Comparison of ENCODE assay signal across 20 cellular contexts in genomic region chr10:96222908-96223307, GRCh38. TPM values are rescaled to one million over a fixed set of nuclear protein-coding genes. Genes with fewer than 3 reads are reported as not detected.
A peak's percentile ranks its signal among the peaks of the same experiment; 100 is the strongest.
DNase-seq lines count a peak whose midpoint lies in the region; ATAC-seq, FAIRE-seq and TF ChIP-seq lines count a peak whose summit lies in the region.
"Had no signal": no experiment of that assay in that cellular context is flagged by ENCODE, and none has a peak within 500 bp of the region (broad histone marks: within the 10 kb centered on the region; RNA-seq: fewer than 3 reads in every experiment).

No MANE protein-coding gene starts in this region.

- no peak overlapping the region for H3K9ac ChIP-seq in H1 (replicated peaks in 1 of 4; ENCODE audit: extremely low read depth in 1 of 4, low read depth in 3 of 4, low read length in 3 of 4)
- H3K9ac ChIP-seq in neuronal stem cell (ENCODE audit: low read depth, low read length, poor library complexity), result no peak overlapping the region

- ATAC-seq in GM23338, result no peak
- ATAC-seq in stimulated activated memory B cell treated with anti-CD40 and anti-IgM and Interleukin-4, amounts not matched to agents 10 μg/mL and 1 μg/mL and 100 μg/mL, for 72 hours, result no peak

- no peaks in the 10 kb centered on the region for H3K27me3 ChIP-seq in GM23338 (ENCODE audit: insufficient read depth)
- no peaks in the 10 kb centered on the region for H3K27me3 ChIP-seq in H1 (replicated peaks in 1 of 4; ENCODE audit: control insufficient read depth in 3 of 4, extremely low read depth in 1 of 4, insufficient read depth in 3 of 4, low read length in 3 of 4)
- H3K27me3 ChIP-seq in neuronal stem cell (ENCODE audit: control insufficient read depth in 3 of 3, insufficient read depth in 3 of 3, low read depth in 1 of 3, low read length in 3 of 3), result peaks cover 0 to 16% (median 0%) of the 10 kb centered on the region in 3 experiments

- peak overlapping the region; percentile 96 for H2BK20ac ChIP-seq in H1 (ENCODE audit: low read length)

- H3K9me3 ChIP-seq in OCI-LY7 (ENCODE audit: low read length) (no peaks in the 10 kb centered on the region), H1 (ENCODE audit: insufficient read depth in 2 of 2, low read depth in 1 of 2, low read length in 1 of 2) (no peaks in the 10 kb centered on the region), neuronal stem cell (replicated peaks in 1 of 2; ENCODE audit: control insufficient read depth in 2 of 2, insufficient read depth in 1 of 2, low read depth in 1 of 2, low read length in 2 of 2) (no peaks in the 10 kb centered on the region)

- H4K5ac ChIP-seq in H1 (ENCODE audit: insufficient read length, low read depth, low read length), result peak overlapping the region; percentile 39

- H4K91ac ChIP-seq in H1 (replicated peaks; ENCODE audit: insufficient read length, low read length) (peak overlapping the region; percentile 94), neuronal stem cell (ENCODE audit: low read depth, low read length, poor library complexity) (no peak overlapping the region)

- no peak overlapping the region for H3K4me3 Mint-ChIP-seq in GM23338
- no peak overlapping the region for H3K4me3 Mint-ChIP-seq in stimulated activated memory B cell treated with anti-CD40 and anti-IgM and Interleukin-4, amounts not matched to agents 10 μg/mL and 1 μg/mL and 100 μg/mL, for 72 hours
- H3K4me3 Mint-ChIP-seq: CD4-positive, alpha-beta memory T cell; IgD-negative memory B cell had no signal

- H3K27ac Mint-ChIP-seq in GM23338, result no peak overlapping the region
- peak overlapping the region; percentile 58 for H3K27ac Mint-ChIP-seq in stimulated activated memory B cell treated with anti-CD40 and anti-IgM and Interleukin-4, amounts not matched to agents 10 μg/mL and 1 μg/mL and 100 μg/mL, for 72 hours
- H3K27ac Mint-ChIP-seq: CD4-positive, alpha-beta memory T cell had no signal

- H3K4me1 ChIP-seq in GM23338 (ENCODE audit: insufficient read depth) (peaks cover 29% of the 10 kb centered on the region), OCI-LY7 (ENCODE audit: insufficient read depth, low read length, poor library complexity, severe bottlenecking) (peaks cover 17% of the 10 kb centered on the region), H1 (replicated peaks in 1 of 4; ENCODE audit: control insufficient read depth in 3 of 4, insufficient read depth in 4 of 4, low read length in 3 of 4) (peaks cover 9 to 22% (median 12%) of the 10 kb centered on the region in 4 experiments; a peak in 6 of 7 replicates), neuronal stem cell (ENCODE audit: control insufficient read depth in 2 of 2, insufficient read depth in 1 of 2, low read depth in 1 of 2, low read length in 2 of 2) (no peaks in the 10 kb centered on the region)

- intact Hi-C loops in OCI-LY7 (cut with micrococcal nuclease; ENCODE audit: unreplicated experiment), result no loop called here

- H2BK12ac ChIP-seq in H1 (ENCODE audit: low read depth, low read length), result peak overlapping the region; percentile 95; the same call in 1 of the 2 replicates
- no peak overlapping the region for H2BK12ac ChIP-seq in neuronal stem cell (ENCODE audit: low read length)

- no peak for TF ChIP-seq POLR2A in H1 (IDR thresholded peaks at IDR 0.05; ENCODE audit: control extremely low read depth in 1 of 2, low read depth in 2 of 2, low read length in 2 of 2)

- H4K8ac ChIP-seq in H1 (ENCODE audit: extremely low read depth, insufficient read depth, low read length) (no peak overlapping the region), neuronal stem cell (ENCODE audit: low read depth, low read length) (no peak overlapping the region)

- TF ChIP-seq EP300 in H1 (IDR thresholded peaks at IDR 0.05; ENCODE audit: borderline replicate concordance in 1 of 2, low read depth in 2 of 2, low read length in 2 of 2), result no peak

- peak overlapping the region; percentile 88 for H3K4ac ChIP-seq in H1 (replicated peaks; ENCODE audit: insufficient read length, low read depth, low read length)
- H3K4ac ChIP-seq in neuronal stem cell (ENCODE audit: low read length), result no peak overlapping the region

- H3K18ac ChIP-seq in H1 (ENCODE audit: extremely low read depth, low read length), result peak overlapping the region; percentile 73; the same call in 1 of the 2 replicates
- H3K18ac ChIP-seq in neuronal stem cell (ENCODE audit: low read length), result no peak overlapping the region

- no peak for FAIRE-seq in H1 (lab: Jason Lieb, UNC)
- FAIRE-seq: A204.1, H54, HTR-8/SVneo had no signal

- H2AK5ac ChIP-seq in H1 (ENCODE audit: low read depth, low read length), result no peak overlapping the region
- no peak overlapping the region for H2AK5ac ChIP-seq in neuronal stem cell (ENCODE audit: low read depth, low read length)

- no peak overlapping the region for H3K14ac ChIP-seq in H1 (ENCODE audit: insufficient read length)
- no peak overlapping the region for H3K14ac ChIP-seq in neuronal stem cell (ENCODE audit: low read length)

- H3F3A ChIP-seq in GM23338 (replicated peaks; ENCODE audit: low read depth), result peaks cover 8% of the 10 kb centered on the region; the same call in 1 of the 2 replicates

- H3K9me3 Mint-ChIP-seq in GM23338, result no peaks in the 10 kb centered on the region
- no peaks in the 10 kb centered on the region for H3K9me3 Mint-ChIP-seq in stimulated activated memory B cell treated with anti-CD40 and anti-IgM and Interleukin-4, amounts not matched to agents 10 μg/mL and 1 μg/mL and 100 μg/mL, for 72 hours
- H3K9me3 Mint-ChIP-seq: CD4-positive, alpha-beta memory T cell; IgD-negative memory B cell had no signal

- H4K20me1 ChIP-seq in GM23338 (replicated peaks; ENCODE audit: insufficient read depth) (no peaks in the 10 kb centered on the region), OCI-LY7 (ENCODE audit: insufficient read depth, low read length) (no peaks in the 10 kb centered on the region), H1 (replicated peaks in 1 of 2; ENCODE audit: control insufficient read depth in 1 of 2, insufficient read depth in 2 of 2, low read length in 2 of 2) (no peaks in the 10 kb centered on the region)

- no peak for TF ChIP-seq RAD21 in H1 (IDR thresholded peaks at IDR 0.05 in 1 of 2, conservative IDR thresholded peaks at IDR 0.05 in 1 of 2; ENCODE audit: low read depth in 2 of 2, low read length in 2 of 2)

- DNase-seq in GM23338 (ENCODE audit: low spot score) (no peak), OCI-LY7 (ENCODE audit: low spot score) (no peak), H1 (ENCODE audit: low read depth in 1 of 2, low spot score in 2 of 2) (no peak), A172 (ENCODE audit: low spot score) (no peak), neuronal stem cell (ENCODE audit: low spot score) (no peak)
- DNase-seq in effector CD8-positive, alpha-beta T cell (lab: John Stamatoyannopoulos, UW), result no peak
- DNase-seq: ACHN; CD4-positive, alpha-beta memory T cell; DMS153; DMS79 treated with DMSO at 0.1 percent for 48 hours; GF-D8; HCEC 1CT; KG1 had no signal

- H3K56ac ChIP-seq in H1 (replicated peaks; ENCODE audit: insufficient read length, low read depth, low read length), result peak overlapping the region; percentile 17

- peaks cover 9% of the 10 kb centered on the region for H3K27me3 Mint-ChIP-seq in GM23338 (ENCODE audit: insufficient read depth, low read depth, poor library complexity)
- H3K27me3 Mint-ChIP-seq in stimulated activated memory B cell treated with anti-CD40 and anti-IgM and Interleukin-4, amounts not matched to agents 10 μg/mL and 1 μg/mL and 100 μg/mL, for 72 hours, result no peaks in the 10 kb centered on the region
- H3K27me3 Mint-ChIP-seq: IgD-negative memory B cell had no signal

- no peak overlapping the region; the same call in 1 of the 2 replicates for H2BK15ac ChIP-seq in H1 (ENCODE audit: low read length)
- no peak overlapping the region for H2BK15ac ChIP-seq in neuronal stem cell (ENCODE audit: low read length)

- peak overlapping the region; percentile 56; the same call in 1 of the 2 replicates for H2AFZ ChIP-seq in GM23338
- no peak overlapping the region for H2AFZ ChIP-seq in OCI-LY7 (ENCODE audit: low read length)
- H2AFZ ChIP-seq in H1 (ENCODE audit: low read length), result no peak overlapping the region
- no peak overlapping the region for H2AFZ ChIP-seq in neuronal stem cell (ENCODE audit: low read length)

- H3K23me2 ChIP-seq in H1 (ENCODE audit: low read depth, low read length), result no peaks in the 10 kb centered on the region

- no peaks in the 10 kb centered on the region for H3K36me3 Mint-ChIP-seq in GM23338 (ENCODE audit: low read depth)
- H3K36me3 Mint-ChIP-seq in stimulated activated memory B cell treated with anti-CD40 and anti-IgM and Interleukin-4, amounts not matched to agents 10 μg/mL and 1 μg/mL and 100 μg/mL, for 72 hours, result peaks cover 68% of the 10 kb centered on the region
- H3K36me3 Mint-ChIP-seq: CD4-positive, alpha-beta memory T cell had no signal

- 80% methylated on average over 10 of the region's 10 CpGs; no CpG with 5 or more reads in 1 of the 2 experiments for WGBS in H1 (ENCODE audit: extremely low coverage in 1 of 2, insufficient coverage in 1 of 2, insufficient read length in 1 of 2, insufficient replicate concordance in 2 of 2, low coverage in 1 of 2, low lambda C conversion rate in 2 of 2, missing lambda C conversion rate in 1 of 2), 2 experiments
- WGBS in neuronal stem cell (ENCODE audit: extremely low coverage in 2 of 2, insufficient read length in 2 of 2, insufficient replicate concordance in 1 of 2), 2 donors, result no CpG with 5 or more reads among the region's 10 CpGs

- H2BK5ac ChIP-seq in H1 (ENCODE audit: low read depth, low read length), result peak overlapping the region; percentile 92; the same call in 1 of the 2 replicates
- H2BK5ac ChIP-seq in neuronal stem cell (ENCODE audit: low read length), result no peak overlapping the region

- H3K23ac ChIP-seq in H1 (ENCODE audit: insufficient read length), result no peak overlapping the region
- no peak overlapping the region for H3K23ac ChIP-seq in neuronal stem cell (ENCODE audit: low read depth, low read length, poor library complexity)

- H2BK120ac ChIP-seq in H1 (replicated peaks; ENCODE audit: low read depth, low read length) (peak overlapping the region; percentile 89), neuronal stem cell (ENCODE audit: low read depth, low read length) (no peak overlapping the region)

- H3K27ac ChIP-seq in GM23338 (ENCODE audit: low read depth) (no peak overlapping the region), OCI-LY7 (ENCODE audit: low read depth, low read length, poor library complexity, severe bottlenecking) (peak overlapping the region; percentile 17), H1 (ENCODE audit: low read depth, low read length) (no peak overlapping the region), neuronal stem cell (replicated peaks; ENCODE audit: low read length) (no peak overlapping the region)
- H3K27ac ChIP-seq: C4-2B had no signal

- TF ChIP-seq CTCF in GM23338 (conservative IDR thresholded peaks at IDR 0.05; ENCODE audit: low read depth in 2 of 2) (no peak), OCI-LY7 (conservative IDR thresholded peaks at IDR 0.05; ENCODE audit: low read length) (no peak), H1 (IDR thresholded peaks at IDR 0.05; ENCODE audit: control extremely low read depth in 1 of 3, insufficient read depth in 1 of 3, low read depth in 1 of 3, low read length in 3 of 3) (no peak)

- H3K79me2 ChIP-seq in GM23338 (replicated peaks; ENCODE audit: insufficient read depth) (no peaks in the 10 kb centered on the region), OCI-LY7 (ENCODE audit: insufficient read depth, low read depth, low read length) (no peaks in the 10 kb centered on the region), H1 (ENCODE audit: control insufficient read depth in 1 of 2, insufficient read depth in 2 of 2, low read length in 2 of 2) (no peaks in the 10 kb centered on the region)

- H3K4me2 ChIP-seq in GM23338 (peak overlapping the region; percentile 61; the same call in 1 of the 2 replicates), OCI-LY7 (ENCODE audit: low read length) (peak overlapping the region; percentile 2; the same call in 1 of the 2 replicates), H1 (ENCODE audit: insufficient read depth in 1 of 2, low read depth in 2 of 2, low read length in 2 of 2) (peak overlapping the region; percentile 32 to 41; a peak in 2 of 4 replicates), neuronal stem cell (ENCODE audit: insufficient read depth, low read length, poor library complexity, severe bottlenecking) (no peak overlapping the region)

- H3K9me2 ChIP-seq in GM23338 (ENCODE audit: insufficient read depth), result peaks cover 11% of the 10 kb centered on the region; the same call in 1 of the 2 replicates
- H3K9me2 ChIP-seq in OCI-LY7 (ENCODE audit: insufficient read depth, low read length), result no peaks in the 10 kb centered on the region

- H3K36me3 ChIP-seq in GM23338 (ENCODE audit: insufficient read depth) (no peaks in the 10 kb centered on the region; the same call in 1 of the 2 replicates), OCI-LY7 (ENCODE audit: insufficient read depth, low read length) (peaks cover 99% of the 10 kb centered on the region), H1 (ENCODE audit: control insufficient read depth in 2 of 4, insufficient read depth in 4 of 4, low read length in 3 of 4) (no peaks in the 10 kb centered on the region), neuronal stem cell (replicated peaks in 1 of 2; ENCODE audit: control insufficient read depth in 2 of 2, insufficient read depth in 2 of 2, low read length in 2 of 2) (no peaks in the 10 kb centered on the region)

- BruUV-seq in OCI-LY7 (replicated peaks; lab: Mats Ljungman, UMichigan), result no TSS peak

- H3K4me3 ChIP-seq in GM23338, result no peak overlapping the region
- no peak overlapping the region for H3K4me3 ChIP-seq in OCI-LY7 (ENCODE audit: low read depth, low read length, poor library complexity, severe bottlenecking)
- no peak overlapping the region for H3K4me3 ChIP-seq in H1 (ENCODE audit: extremely low read depth in 1 of 4, insufficient read depth in 2 of 4, low read depth in 3 of 4, low read length in 4 of 4)
- H3K4me3 ChIP-seq in neuronal stem cell (ENCODE audit: low read length in 2 of 2), result no peak overlapping the region

- H3K79me1 ChIP-seq in H1 (ENCODE audit: low read depth, low read length) (no peaks in the 10 kb centered on the region), neuronal stem cell (ENCODE audit: low read depth, low read length) (no peaks in the 10 kb centered on the region)

- peaks cover 35% of the 10 kb centered on the region for H3K4me1 Mint-ChIP-seq in GM23338
- H3K4me1 Mint-ChIP-seq in stimulated activated memory B cell treated with anti-CD40 and anti-IgM and Interleukin-4, amounts not matched to agents 10 μg/mL and 1 μg/mL and 100 μg/mL, for 72 hours, result peaks cover 9% of the 10 kb centered on the region
- H3K4me1 Mint-ChIP-seq: CD4-positive, alpha-beta memory T cell had no signal

- CTCF ChIA-PET in OCI-LY7 (lab: Charles Lee; ENCODE audit: unreplicated experiment) (interaction anchor here (0.8 to 1.2 kb wide), 3 partner anchors 13 to 116 kb away, joined by 3 to 5 read pairs (median 4); no protein-coding TSS in a partner anchor), H1 (lab: Charles Lee; ENCODE audit: partially characterized antibody) (interaction anchor here (1.0 to 2.8 kb wide), 9 partner anchors 10 to 289 kb away, joined by 3 to 11 read pairs (median 5); no protein-coding TSS in a partner anchor)

- POLR2A ChIA-PET in OCI-LY7 (lab: Charles Lee), result interaction anchor here (1.3 kb wide), 1 partner anchor 72 kb away, joined by 6 read pairs; no protein-coding TSS in a partner anchor
- POLR2A ChIA-PET in H1 (lab: Charles Lee; ENCODE audit: partially characterized antibody), result interaction anchor here (2.7 kb wide), 1 partner anchor 93 kb away, joined by 8 read pairs; the partner anchor contains the start of gene ZNF518A

RNA-seq across cellular contexts. Expression of gene BLNK, which starts 48.5 kb away (rescaled TPM):
- not detected in 2 replicates for total RNA-seq in GM23338 (2014; rRNA removed; shearing (Covaris generic))
- polyA plus RNA-seq in GM23338 (2016; fragmentation: Nextera tagmentation; extraction: Ambion mirVana) (0.11 and 0.40 TPM in 2 replicates), H1 (2011; rRNA removed) (not detected in 2 replicates)
- 78.0 and 113 TPM in 2 replicates for total RNA-seq in OCI-LY7 (2014; rRNA removed; shearing (Covaris generic))
- total RNA-seq in OCI-LY7 (2022), result 182 and 201 TPM in 2 replicates
- not detected in 2 replicates for total RNA-seq in H1 (2021; fragmentation: NEBNext Ultra II Directional; extraction: Animal tissue kit (Norgen Biotek cat#: 25700))
- polyA plus RNA-seq in H1 (2011; cell fraction: cytosol; rRNA removed), result not detected
- not detected for polyA plus RNA-seq in H1 (2011; cell fraction: nucleus; rRNA removed)
- polyA plus RNA-seq in H1 (2012, experiment 1 of 2), result not detected in 4 replicates
- not detected for polyA plus RNA-seq in H1 (2012, experiment 2 of 2)
- 0.04 TPM for polyA plus RNA-seq in H1 (2013, experiment 1 of 2)
- polyA plus RNA-seq in H1 (2013, experiment 2 of 2), result 0.07 TPM
- not detected in 2 replicates for polyA minus RNA-seq in H1 (2011; rRNA and poly(A)+ RNA removed)
- polyA minus RNA-seq in H1 (2011; cell fraction: cytosol; rRNA and poly(A)+ RNA removed), result not detected
- not detected for polyA minus RNA-seq in H1 (2011; cell fraction: nucleus; rRNA and poly(A)+ RNA removed)
- total RNA-seq in A172 (2014; rRNA removed; shearing (Covaris generic)), result not detected in 2 replicates
- polyA plus RNA-seq in neuronal stem cell (2013, experiment 1 of 2), result not detected
- not detected for polyA plus RNA-seq in neuronal stem cell (2013, experiment 2 of 2)
- polyA plus RNA-seq: BJ had no signal

Comparison
In these comparisons a context has a peak if more than half of its experiments do, and no peak if none do; other contexts are left out.
1. RNA of gene BLNK, which starts 48.5 kb away (total RNA-seq): 78.0 to 201 TPM in OCI-LY7; not detected in GM23338, not detected in H1 and not detected in A172; every median in the first group is over 10 times any median in the second.